ENCODE assay signal across 9 cellular contexts in genomic region chr1:108533351-108534083, GRCh38. TPM values are rescaled to one million over a fixed set of nuclear protein-coding genes. Genes with fewer than 3 reads are reported as not detected.
DNase-seq lines count a peak whose midpoint lies in the region; ATAC-seq and TF ChIP-seq lines count a peak whose summit lies in the region.
"Had no signal": no experiment of that assay in that cellular context is flagged by ENCODE, and none has a peak within 500 bp of the region (broad histone marks: within the 10 kb centered on the region; RNA-seq: fewer than 3 reads in every experiment).

No MANE protein-coding gene starts in this region.

- H3K27ac ChIP-seq in colonic mucosa, result no peak overlapping the region

- H3K9ac ChIP-seq in colonic mucosa (ENCODE audit: low read depth in 2 of 2, low read length in 2 of 2), result no peak overlapping the region

- no peaks in the 10 kb centered on the region for H3K9me3 ChIP-seq in colonic mucosa

- ATAC-seq in HG03135 (IDR thresholded peaks at IDR 0.05; ENCODE audit: unreplicated experiment) (peak; percentile 59), GM18519 (IDR thresholded peaks at IDR 0.05; ENCODE audit: low FRiP score, unreplicated experiment) (no peak)

- no peaks in the 10 kb centered on the region for H3K36me3 ChIP-seq in colonic mucosa

- intact Hi-C loops in colonic mucosa (cut with DNase I), result no loop called here

- peak; percentile 21 for DNase-seq in stimulated activated CD4-positive, alpha-beta T cell treated with anti-CD3 and anti-CD28 coated beads, Interleukin-4, amount 100 ng/mL, for 24 hours
- no peak for DNase-seq in stimulated activated CD4-positive, alpha-beta T cell treated with anti-CD3 and anti-CD28 coated beads, Interleukin-4, amount 100 ng/mL, for 4 hours
- peak; percentile 37 for DNase-seq in colonic mucosa
- DNase-seq in ureter (ENCODE audit: low spot score), result peak; percentile 59
- no peak for DNase-seq in SW480 (ENCODE audit: low spot score)
- DNase-seq in T1000 (lab: John Stamatoyannopoulos, UW), result no peak
- DNase-seq: NCI-H446 had no signal

- no peak for TF ChIP-seq CTCF in colonic mucosa (IDR thresholded peaks at IDR 0.05)

- no peaks in the 10 kb centered on the region for H3K4me1 ChIP-seq in colonic mucosa

- H3K27me3 ChIP-seq in colonic mucosa, result no peaks in the 10 kb centered on the region

- no peak overlapping the region for H3K4me3 ChIP-seq in colonic mucosa

RNA-seq across cellular contexts. Expression of gene EEIG2, which starts 26.4 kb away (rescaled TPM):
- 10 to 100 TPM; 32.8 to 42.8 TPM for total RNA-seq in colonic mucosa
- 24.1 TPM for total RNA-seq in ureter

Comparison
In these comparisons a context has a peak if more than half of its experiments do, and no peak if none do; other contexts are left out.
1. DNase-seq: peak in stimulated activated CD4-positive, alpha-beta T cell treated with anti-CD3 and anti-CD28 coated beads, Interleukin-4, amount 100 ng/mL, for 24 hours (single experiment), colonic mucosa (single experiment) and ureter (single experiment); none in stimulated activated CD4-positive, alpha-beta T cell treated with anti-CD3 and anti-CD28 coated beads, Interleukin-4, amount 100 ng/mL, for 4 hours (0 of 2), SW480 (single experiment) and T1000 (single experiment).